Comparison of ENCODE assay signal across 23 cellular contexts in the genomic region with DNA sequence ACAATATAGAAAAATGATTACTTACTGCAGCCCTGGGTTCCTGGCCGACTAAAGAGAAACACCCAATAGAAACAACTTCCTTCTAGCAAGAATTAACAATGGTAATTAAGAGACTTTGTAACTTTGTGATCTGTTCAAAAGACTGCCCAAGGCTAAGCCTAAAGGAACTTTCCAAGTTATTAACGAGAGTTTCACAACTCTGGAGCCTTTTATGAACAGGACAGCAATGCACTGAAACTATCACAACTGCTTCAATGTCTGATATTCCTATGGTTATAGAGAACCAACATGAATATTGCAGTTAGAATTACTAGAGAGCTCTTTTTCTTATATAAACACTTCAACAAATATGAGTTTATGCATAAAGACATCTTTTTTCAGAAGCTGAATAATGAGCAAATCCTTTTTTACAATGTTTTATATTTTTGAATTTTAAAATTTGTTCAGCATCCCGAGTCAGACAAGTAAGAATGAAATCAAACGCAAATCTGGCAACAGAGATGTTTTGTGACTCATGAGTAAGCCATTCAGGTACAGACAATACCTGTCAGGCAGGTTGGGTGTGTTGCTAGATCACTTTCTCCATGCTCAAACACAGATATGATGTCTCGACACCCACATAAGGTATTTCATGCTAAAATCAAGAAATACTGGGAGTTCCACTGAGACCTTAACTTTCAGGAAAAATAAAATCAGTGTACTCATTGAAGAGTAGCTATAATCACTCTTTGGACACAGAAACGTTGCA. TPM values are rescaled to one million over a fixed set of nuclear protein-coding genes. Genes with fewer than 3 reads are reported as not detected.
DNase-seq lines count a peak whose midpoint lies in the region; ATAC-seq, FAIRE-seq and TF ChIP-seq lines count a peak whose summit lies in the region.
"Had no signal": no experiment of that assay in that cellular context is flagged by ENCODE, and none has a peak within 500 bp of the region (broad histone marks: within the 10 kb centered on the region; RNA-seq: fewer than 3 reads in every experiment).

No MANE protein-coding gene starts in this region.

- dilution Hi-C loops in keratinocyte (cut with MboI; ENCODE audit: extremely low pct_ligation_motif_present, low sequenced_read_pairs) = no loop called here

- no peaks in the 10 kb centered on the region for H4K20me1 ChIP-seq in keratinocyte (ENCODE audit: control insufficient read depth, extremely low read depth, insufficient read depth, low read length)

- H3K27me3 Mint-ChIP-seq in activated CD8-positive, alpha-beta memory T cell treated with anti-CD3 and anti-CD28 coated beads, Interleukin-2, amount 10 ng/mL, durations not matched to agents 7 days and 5 days = no peaks in the 10 kb centered on the region
- no peaks in the 10 kb centered on the region for H3K27me3 Mint-ChIP-seq in activated naive CD4-positive, alpha-beta T cell treated with anti-CD3 and anti-CD28 coated beads for 36 hours (ENCODE audit: low read depth)
- H3K27me3 Mint-ChIP-seq: activated naive CD8-positive, alpha-beta T cell treated with anti-CD3 and anti-CD28 coated beads for 36 hours; brain; CD4-positive, alpha-beta memory T cell; dendritic cell treated with granulocyte-macrophage colony-stimulating factor and Interleukin-4, amounts not matched to agents 40 ng/mL and 50 ng/mL, for 4 days had no signal

- TF ChIP-seq EP300 in Ishikawa (IDR thresholded peaks at IDR 0.05; ENCODE audit: borderline replicate concordance) = peak; percentile 59; the same call in 1 of the 2 replicates

- peak overlapping the region; percentile 65 for H3K9ac ChIP-seq in keratinocyte (ENCODE audit: control insufficient read depth, extremely low read depth, insufficient read depth, low read length)
- H3K9ac ChIP-seq: GM23248 had no signal

- TF ChIP-seq RAD21 in Ishikawa (IDR thresholded peaks at IDR 0.05; ENCODE audit: low read depth) = no peak

- H3K4me3 Mint-ChIP-seq in activated CD8-positive, alpha-beta memory T cell treated with anti-CD3 and anti-CD28 coated beads, Interleukin-2, amount 10 ng/mL, durations not matched to agents 7 days and 5 days = no peak overlapping the region
- H3K4me3 Mint-ChIP-seq in activated naive CD4-positive, alpha-beta T cell treated with anti-CD3 and anti-CD28 coated beads for 36 hours = no peak overlapping the region
- H3K4me3 Mint-ChIP-seq: activated naive CD8-positive, alpha-beta T cell treated with anti-CD3 and anti-CD28 coated beads for 36 hours; brain; CD4-positive, alpha-beta memory T cell; dendritic cell treated with granulocyte-macrophage colony-stimulating factor and Interleukin-4, amounts not matched to agents 40 ng/mL and 50 ng/mL, for 4 days; nephron progenitor cell; stimulated activated effector memory CD8-positive, alpha-beta T cell treated with anti-CD3 and anti-CD28 coated beads, Interleukin-12 subunit alpha, Interleukin-12 subunit beta, amount 100 ng/mL, for 72 hours had no signal

- H3K4me1 Mint-ChIP-seq in activated CD8-positive, alpha-beta memory T cell treated with anti-CD3 and anti-CD28 coated beads, Interleukin-2, amount 10 ng/mL, durations not matched to agents 7 days and 5 days = no peaks in the 10 kb centered on the region
- no peaks in the 10 kb centered on the region for H3K4me1 Mint-ChIP-seq in activated naive CD4-positive, alpha-beta T cell treated with anti-CD3 and anti-CD28 coated beads for 36 hours (ENCODE audit: low read depth)
- H3K4me1 Mint-ChIP-seq: brain; CD4-positive, alpha-beta memory T cell; stimulated activated effector memory CD8-positive, alpha-beta T cell treated with anti-CD3 and anti-CD28 coated beads, Interleukin-12 subunit alpha, Interleukin-12 subunit beta, amount 100 ng/mL, for 72 hours had no signal

- peak; percentile 91 for FAIRE-seq in keratinocyte (lab: Jason Lieb, UNC)
- FAIRE-seq: GM18507 had no signal

- peaks cover 9% of the 10 kb centered on the region for H3K9me3 Mint-ChIP-seq in activated CD8-positive, alpha-beta memory T cell treated with anti-CD3 and anti-CD28 coated beads, Interleukin-2, amount 10 ng/mL, durations not matched to agents 7 days and 5 days (ENCODE audit: low read depth)
- peaks cover 16% of the 10 kb centered on the region for H3K9me3 Mint-ChIP-seq in activated naive CD4-positive, alpha-beta T cell treated with anti-CD3 and anti-CD28 coated beads for 36 hours

- H3K4me1 ChIP-seq in keratinocyte (ENCODE audit: control insufficient read depth, extremely low read depth, insufficient read depth, low read length) = peaks cover 27% of the 10 kb centered on the region
- H3K4me1 ChIP-seq: tibial nerve had no signal

- H3K36me3 Mint-ChIP-seq in activated CD8-positive, alpha-beta memory T cell treated with anti-CD3 and anti-CD28 coated beads, Interleukin-2, amount 10 ng/mL, durations not matched to agents 7 days and 5 days = no peaks in the 10 kb centered on the region
- H3K36me3 Mint-ChIP-seq in activated naive CD4-positive, alpha-beta T cell treated with anti-CD3 and anti-CD28 coated beads for 36 hours (ENCODE audit: low read depth) = peaks cover 4% of the 10 kb centered on the region
- H3K36me3 Mint-ChIP-seq: activated naive CD8-positive, alpha-beta T cell treated with anti-CD3 and anti-CD28 coated beads for 36 hours; brain; stimulated activated effector memory CD8-positive, alpha-beta T cell treated with anti-CD3 and anti-CD28 coated beads, Interleukin-12 subunit alpha, Interleukin-12 subunit beta, amount 100 ng/mL, for 72 hours had no signal

- no peaks in the 10 kb centered on the region for H3K9me1 ChIP-seq in keratinocyte (ENCODE audit: control insufficient read depth, extremely low read depth, insufficient read depth, low read length)

- peak overlapping the region; percentile 76 for H3K4me2 ChIP-seq in keratinocyte (ENCODE audit: control insufficient read depth, extremely low read depth, insufficient read depth, low read depth, low read length)

- H3K9me3 ChIP-seq in keratinocyte (ENCODE audit: control insufficient read depth, low read depth, low read length) = peaks cover 2% of the 10 kb centered on the region

- ATAC-seq in activated CD8-positive, alpha-beta memory T cell treated with anti-CD3 and anti-CD28 coated beads, Interleukin-2, amount 10 ng/mL, durations not matched to agents 7 days and 5 days = no peak
- ATAC-seq in omental fat pad (ENCODE audit: low FRiP score) = no peak
- ATAC-seq in HG03432 (IDR thresholded peaks at IDR 0.05; ENCODE audit: unreplicated experiment) = no peak
- ATAC-seq: activated CD4-positive, CD25-positive, alpha-beta regulatory T cell treated with anti-CD3 and anti-CD28 coated beads, Interleukin-2, amount 50 U/mL, for 24 hours; stimulated activated effector memory CD8-positive, alpha-beta T cell treated with anti-CD3 and anti-CD28 coated beads, Interleukin-12 subunit alpha, Interleukin-12 subunit beta, amount 100 ng/mL, for 72 hours had no signal

- H3K27ac ChIP-seq in VCaP = peak overlapping the region; percentile 41
- H3K27ac ChIP-seq in keratinocyte (ENCODE audit: control insufficient read depth, insufficient read depth, low read length) = peak overlapping the region; percentile 90
- peak overlapping the region in 14 of 21 experiments; percentile 1 to 75 (median 47) for H3K27ac ChIP-seq in skin epidermis
- H3K27ac ChIP-seq: GM23248, SK-N-MC, tibial nerve had no signal

- TF ChIP-seq CTCF in VCaP (conservative IDR thresholded peaks at IDR 0.05) (no peak), keratinocyte (optimal IDR thresholded peaks at IDR 0.05 in 1 of 3, IDR thresholded peaks at IDR 0.05 in 1 of 3, conservative IDR thresholded peaks at IDR 0.05 in 1 of 3; ENCODE audit: extremely low read depth in 1 of 3, insufficient read depth in 2 of 3, low read length in 3 of 3) (no peak), omental fat pad (IDR thresholded peaks at IDR 0.05) (no peak)

- no peak overlapping the region for H3K27ac Mint-ChIP-seq in activated CD8-positive, alpha-beta memory T cell treated with anti-CD3 and anti-CD28 coated beads, Interleukin-2, amount 10 ng/mL, durations not matched to agents 7 days and 5 days
- H3K27ac Mint-ChIP-seq in activated naive CD4-positive, alpha-beta T cell treated with anti-CD3 and anti-CD28 coated beads for 36 hours = no peak overlapping the region
- H3K27ac Mint-ChIP-seq: activated naive CD8-positive, alpha-beta T cell treated with anti-CD3 and anti-CD28 coated beads for 36 hours; brain; CD4-positive, alpha-beta memory T cell; dendritic cell treated with granulocyte-macrophage colony-stimulating factor and Interleukin-4, amounts not matched to agents 40 ng/mL and 50 ng/mL, for 4 days; nephron progenitor cell; stimulated activated effector memory CD8-positive, alpha-beta T cell treated with anti-CD3 and anti-CD28 coated beads, Interleukin-12 subunit alpha, Interleukin-12 subunit beta, amount 100 ng/mL, for 72 hours had no signal

- peak overlapping the region; percentile 51 for H2AFZ ChIP-seq in keratinocyte (ENCODE audit: control insufficient read depth, low read length)
- H2AFZ ChIP-seq: GM23248 had no signal

- H3K4me3 ChIP-seq in keratinocyte (ENCODE audit: control insufficient read depth in 2 of 3, extremely low read depth in 1 of 3, insufficient read depth in 2 of 3, low read depth in 1 of 3, low read length in 3 of 3) (peak overlapping the region in 1 of 3 experiments; percentile 50), skin epidermis (no peak overlapping the region)
- H3K4me3 ChIP-seq: GM23248, SK-N-MC, tibial nerve had no signal

- H3K27me3 ChIP-seq in keratinocyte (ENCODE audit: control insufficient read depth, extremely low read depth, insufficient read depth, low read length) = no peaks in the 10 kb centered on the region
- H3K27me3 ChIP-seq: tibial nerve had no signal

- CTCF ChIA-PET in activated CD8-positive, alpha-beta memory T cell treated with anti-CD3 and anti-CD28 coated beads, Interleukin-2, amount 10 ng/mL, durations not matched to agents 7 days and 5 days (lab: Charles Lee) = no interaction called here
- CTCF ChIA-PET in activated naive CD4-positive, alpha-beta T cell treated with anti-CD3 and anti-CD28 coated beads for 36 hours (lab: Charles Lee) = interaction anchor here (0.7 to 5.2 kb wide), 4 partner anchors 16 to 149 kb away, joined by 4 to 34 read pairs (median 8); no protein-coding TSS in a partner anchor

- H3K36me3 ChIP-seq in keratinocyte (ENCODE audit: control insufficient read depth in 2 of 2, extremely low read depth in 1 of 2, insufficient read depth in 2 of 2, low read length in 2 of 2) = no peaks in the 10 kb centered on the region
- H3K36me3 ChIP-seq: tibial nerve had no signal

- H3K79me2 ChIP-seq in keratinocyte (ENCODE audit: control insufficient read depth, insufficient read depth, low read length) = no peaks in the 10 kb centered on the region

- intact Hi-C loops in activated naive CD4-positive, alpha-beta T cell treated with anti-CD3 and anti-CD28 coated beads for 36 hours (cut with micrococcal nuclease) = no loop called here

- DNase-seq in keratinocyte (ENCODE audit: low read depth, low spot score) (peak; percentile 75), omental fat pad (ENCODE audit: low spot score) (no peak)
- DNase-seq in activated CD8-positive, alpha-beta memory T cell treated with anti-CD3 and anti-CD28 coated beads, Interleukin-2, amount 10 ng/mL, durations not matched to agents 7 days and 5 days = no peak
- no peak for DNase-seq in activated naive CD4-positive, alpha-beta T cell treated with anti-CD3 and anti-CD28 coated beads for 36 hours
- DNase-seq: activated naive CD8-positive, alpha-beta T cell treated with anti-CD3 and anti-CD28 coated beads for 36 hours; CD4-positive, alpha-beta memory T cell; DND-41; GM23248; NCI-H2081; NCI-H69; nephron progenitor cell; OCI-M1 had no signal

RNA-seq across cellular contexts. Expression of gene KCNJ15, which starts 22.2 kb away (rescaled TPM):
- polyA plus RNA-seq in keratinocyte = 65.9 to 76.3 TPM (median 71.6 TPM) in 3 replicates
- polyA plus RNA-seq in keratinocyte (2011; ENCODE audit: low read depth) = 3.3 TPM
- 21.8 and 28.1 TPM in 2 replicates for polyA plus RNA-seq in keratinocyte (2011; cell fraction: cytosol; rRNA removed)
- polyA plus RNA-seq in keratinocyte (2011; cell fraction: nucleus; rRNA removed) = 79.7 and 91.4 TPM in 2 replicates
- polyA plus RNA-seq in keratinocyte (2012; ENCODE audit: low replicate concordance) = 6.1 and 44.5 TPM in 2 replicates
- polyA minus RNA-seq in keratinocyte = 108 to 194 TPM (median 132 TPM) in 3 replicates
- 34.3 TPM for polyA minus RNA-seq in keratinocyte (2011; cell fraction: cytosol; rRNA and poly(A)+ RNA removed)
- 57.8 and 150 TPM in 2 replicates for polyA minus RNA-seq in keratinocyte (2011; cell fraction: nucleus; rRNA and poly(A)+ RNA removed)
- not detected for total RNA-seq in activated CD8-positive, alpha-beta memory T cell treated with anti-CD3 and anti-CD28 coated beads, Interleukin-2, amount 10 ng/mL, durations not matched to agents 7 days and 5 days
- under 1 TPM; 0.60 to 0.96 TPM for total RNA-seq in activated naive CD4-positive, alpha-beta T cell treated with anti-CD3 and anti-CD28 coated beads for 36 hours
- 10 to 100 TPM in 1 of 4 donors, 1 to 10 TPM in 3; 1.2 to 12.1 (median 2.7) TPM for total RNA-seq in omental fat pad
